ENCODE assay signal across 9 cellular contexts in genomic region chr4:98113005-98113404, GRCh38. TPM values are rescaled to one million over a fixed set of nuclear protein-coding genes. Genes with fewer than 3 reads are reported as not detected.
DNase-seq lines count a peak whose midpoint lies in the region; ATAC-seq, FAIRE-seq and TF ChIP-seq lines count a peak whose summit lies in the region.
"Had no signal": no experiment of that assay in that cellular context is flagged by ENCODE, and none has a peak within 500 bp of the region (broad histone marks: within the 10 kb centered on the region; RNA-seq: fewer than 3 reads in every experiment).

No MANE protein-coding gene starts in this region.

- 3% methylated on average over 3 of the region's 3 CpGs for WGBS in GM12878 (ENCODE audit: insufficient coverage, insufficient replicate concordance, low lambda C conversion rate, missing lambda C conversion rate)

- no peak overlapping the region for H3K4me3 ChIP-seq in MM.1S (ENCODE audit: low read length)
- no peak overlapping the region for H3K4me3 ChIP-seq in GM12878

- H2AFZ ChIP-seq in MM.1S (ENCODE audit: low read length) = no peak overlapping the region
- no peak overlapping the region for H2AFZ ChIP-seq in GM12878 (ENCODE audit: control insufficient read depth, low read depth, low read length)

- no TSS peak for BruUV-seq in GM12878 (replicated peaks; lab: Mats Ljungman, UMichigan)

- SMC1A ChIA-PET in GM12878 (lab: Charles Lee; ENCODE audit: uncharacterized antibody, unreplicated experiment) = interaction anchor here (0.8 to 1.1 kb wide), 3 partner anchors 618 to 1294 kb away, joined by 3 to 4 read pairs (median 3); no protein-coding TSS in a partner anchor

- no peaks in the 10 kb centered on the region for H3K36me3 ChIP-seq in MM.1S (replicated peaks; ENCODE audit: insufficient read depth, low read length)
- H3K36me3 ChIP-seq in GM12878 (ENCODE audit: control insufficient read depth in 2 of 2, insufficient read depth in 2 of 2, low read length in 1 of 2) = no peaks in the 10 kb centered on the region

- H3K27me3 ChIP-seq in MM.1S (replicated peaks; ENCODE audit: insufficient read depth, low read length) (no peaks in the 10 kb centered on the region), GM12878 (replicated peaks in 1 of 2; ENCODE audit: control insufficient read depth in 2 of 2, insufficient read depth in 2 of 2, low read length in 1 of 2) (no peaks in the 10 kb centered on the region)

- no peak overlapping the region for H3K4me3 Mint-ChIP-seq in T-helper 2 cell treated with Interferon-gamma antibody and Interleukin-4, amounts not matched to agents 5 μg/mL and 100 μg/mL, for 36 hours
- H3K4me3 Mint-ChIP-seq: activated naive CD8-positive, alpha-beta T cell treated with anti-CD3 and anti-CD28 coated beads, Interleukin-2, amount 50 U/mL, for 24 hours had no signal

- H4K20me1 ChIP-seq in MM.1S (ENCODE audit: insufficient read depth, low read length) (no peaks in the 10 kb centered on the region), GM12878 (ENCODE audit: control insufficient read depth, insufficient read depth) (no peaks in the 10 kb centered on the region)

- no peaks in the 10 kb centered on the region for H3K36me3 Mint-ChIP-seq in T-helper 2 cell treated with Interferon-gamma antibody and Interleukin-4, amounts not matched to agents 5 μg/mL and 100 μg/mL, for 36 hours (ENCODE audit: low read depth)

- TF ChIP-seq CTCF in MM.1S (IDR thresholded peaks at IDR 0.05; ENCODE audit: low read length) (no peak), GM12878 (IDR thresholded peaks at IDR 0.05 in 2 of 3, conservative IDR thresholded peaks at IDR 0.05 in 1 of 3; ENCODE audit: control insufficient read depth in 2 of 3, extremely low read depth in 1 of 3, insufficient read depth in 1 of 3, low read depth in 3 of 3, low read length in 3 of 3) (peak in 2 of 3 experiments; percentile 7 to 32; a peak in 1 of 6 replicates)

- H3K4me2 ChIP-seq in MM.1S (ENCODE audit: low read depth, low read length) = no peak overlapping the region
- H3K4me2 ChIP-seq in GM12878 (ENCODE audit: control insufficient read depth, insufficient read depth) = no peak overlapping the region

- CTCF ChIA-PET in GM12878 (lab: Yijun Ruan, JAX) = interaction anchor here (0.8 to 1.4 kb wide), 5 partner anchors 8 to 1350 kb away, joined by 3 to 6 read pairs (median 3); no protein-coding TSS in a partner anchor

- H3K4me1 ChIP-seq in MM.1S (ENCODE audit: low read length) = no peaks in the 10 kb centered on the region
- no peaks in the 10 kb centered on the region for H3K4me1 ChIP-seq in GM12878 (ENCODE audit: control insufficient read depth, insufficient read depth, low read length)

- in situ Hi-C loops in GM12878 (cut with MboI) = no loop called here

- no peaks in the 10 kb centered on the region for H3K4me1 Mint-ChIP-seq in T-helper 2 cell treated with Interferon-gamma antibody and Interleukin-4, amounts not matched to agents 5 μg/mL and 100 μg/mL, for 36 hours (ENCODE audit: low read depth)
- H3K4me1 Mint-ChIP-seq: activated naive CD8-positive, alpha-beta T cell treated with anti-CD3 and anti-CD28 coated beads, Interleukin-2, amount 50 U/mL, for 24 hours had no signal

- no peaks in the 10 kb centered on the region for H3K9me2 ChIP-seq in MM.1S (replicated peaks; ENCODE audit: insufficient read depth, low read length)

- no peaks in the 10 kb centered on the region for H3F3A ChIP-seq in MM.1S (ENCODE audit: insufficient read depth, low read length)

- H3K79me2 ChIP-seq in MM.1S (ENCODE audit: low read length) (no peaks in the 10 kb centered on the region), GM12878 (ENCODE audit: control insufficient read depth, insufficient read depth, low read length) (no peaks in the 10 kb centered on the region)

- TF ChIP-seq EP300 in GM12878 (IDR thresholded peaks at IDR 0.05; ENCODE audit: borderline replicate concordance in 1 of 2, control insufficient read depth in 1 of 2, low read depth in 2 of 2, low read length in 2 of 2) = no peak

- H3K27me3 Mint-ChIP-seq in T-helper 2 cell treated with Interferon-gamma antibody and Interleukin-4, amounts not matched to agents 5 μg/mL and 100 μg/mL, for 36 hours (ENCODE audit: low read depth) = peaks cover 11% of the 10 kb centered on the region
- H3K27me3 Mint-ChIP-seq: activated naive CD8-positive, alpha-beta T cell treated with anti-CD3 and anti-CD28 coated beads, Interleukin-2, amount 50 U/mL, for 24 hours had no signal

- no peak overlapping the region for H3K27ac Mint-ChIP-seq in T-helper 2 cell treated with Interferon-gamma antibody and Interleukin-4, amounts not matched to agents 5 μg/mL and 100 μg/mL, for 36 hours
- H3K27ac Mint-ChIP-seq: activated naive CD8-positive, alpha-beta T cell treated with anti-CD3 and anti-CD28 coated beads, Interleukin-2, amount 50 U/mL, for 24 hours had no signal

- H3K27ac ChIP-seq in MM.1S (ENCODE audit: low read length) (no peak overlapping the region), GM12878 (ENCODE audit: control insufficient read depth, insufficient read depth) (no peak overlapping the region)

- ATAC-seq in GM12878 (peak; percentile 51; the same call in 2 of the 3 replicates), GM19463 (IDR thresholded peaks at IDR 0.05; ENCODE audit: unreplicated experiment) (no peak)
- ATAC-seq: activated naive CD8-positive, alpha-beta T cell treated with anti-CD3 and anti-CD28 coated beads, Interleukin-2, amount 50 U/mL, for 24 hours had no signal

- intact Hi-C loops in GM12878 (cut with micrococcal nuclease; ENCODE audit: unreplicated experiment) = no loop called here

- RAD21 ChIA-PET in GM12878 (lab: Charles Lee; ENCODE audit: unreplicated experiment) = interaction anchor here (0.7 to 1.1 kb wide), 3 partner anchors 619 to 1290 kb away, joined by 3 read pairs; no protein-coding TSS in a partner anchor

- peak; percentile 56 for TF ChIP-seq RAD21 in GM12878 (IDR thresholded peaks at IDR 0.05; ENCODE audit: insufficient read depth, low read depth, low read length)

- TF ChIP-seq POLR2A in GM12878 (IDR thresholded peaks at IDR 0.05; ENCODE audit: low read depth, low read length) = no peak

- peaks cover 5% of the 10 kb centered on the region for H3K9me3 Mint-ChIP-seq in T-helper 2 cell treated with Interferon-gamma antibody and Interleukin-4, amounts not matched to agents 5 μg/mL and 100 μg/mL, for 36 hours

- no peak overlapping the region for H3K9ac ChIP-seq in MM.1S (ENCODE audit: low read length)
- H3K9ac ChIP-seq in GM12878 (ENCODE audit: control insufficient read depth, insufficient read depth, low read length) = no peak overlapping the region

- POLR2A ChIA-PET in GM12878 (lab: Charles Lee) = interaction anchor here (0.6 kb wide), 1 partner anchor 797 kb away, joined by 4 read pairs; no protein-coding TSS in a partner anchor

- DNase-seq in DMS53 treated with DMSO at 0.1 percent for 48 hours (lab: John Stamatoyannopoulos, UW; ENCODE audit: unreplicated experiment) (peak; percentile 22), MM.1S (peak; percentile 14), GM12878 (ENCODE audit: low read depth, low spot score) (no peak), myocyte (ENCODE audit: low read depth) (peak; percentile 61), mesenteric fat pad (ENCODE audit: low spot score) (no peak)
- no peak for DNase-seq in activated naive CD4-positive, alpha-beta T cell (lab: John Stamatoyannopoulos, UW)
- no peak for DNase-seq in T-helper 2 cell treated with Interferon-gamma antibody and Interleukin-4, amounts not matched to agents 5 μg/mL and 100 μg/mL, for 36 hours (ENCODE audit: low spot score)
- DNase-seq: activated naive CD8-positive, alpha-beta T cell treated with anti-CD3 and anti-CD28 coated beads, Interleukin-2, amount 50 U/mL, for 24 hours had no signal

- no peaks in the 10 kb centered on the region for H3K9me3 ChIP-seq in MM.1S (replicated peaks; ENCODE audit: insufficient read depth, low read length)
- no peaks in the 10 kb centered on the region; the same call in 2 of the 3 replicates for H3K9me3 ChIP-seq in GM12878 (replicated peaks; ENCODE audit: control insufficient read depth, insufficient read depth, low read length)

- no peak for FAIRE-seq in GM12878 (lab: Jason Lieb, UNC)

TF ChIP-seq in GM12878, 131 proteins besides CTCF, POLR2A, EP300 and RAD21:
- TF ChIP-seq SMC3 (IDR thresholded peaks at IDR 0.05; ENCODE audit: borderline replicate concordance, low read length) = peak; percentile 22; the same call in 1 of the 2 replicates
- TF ChIP-seq, protein P1, sequence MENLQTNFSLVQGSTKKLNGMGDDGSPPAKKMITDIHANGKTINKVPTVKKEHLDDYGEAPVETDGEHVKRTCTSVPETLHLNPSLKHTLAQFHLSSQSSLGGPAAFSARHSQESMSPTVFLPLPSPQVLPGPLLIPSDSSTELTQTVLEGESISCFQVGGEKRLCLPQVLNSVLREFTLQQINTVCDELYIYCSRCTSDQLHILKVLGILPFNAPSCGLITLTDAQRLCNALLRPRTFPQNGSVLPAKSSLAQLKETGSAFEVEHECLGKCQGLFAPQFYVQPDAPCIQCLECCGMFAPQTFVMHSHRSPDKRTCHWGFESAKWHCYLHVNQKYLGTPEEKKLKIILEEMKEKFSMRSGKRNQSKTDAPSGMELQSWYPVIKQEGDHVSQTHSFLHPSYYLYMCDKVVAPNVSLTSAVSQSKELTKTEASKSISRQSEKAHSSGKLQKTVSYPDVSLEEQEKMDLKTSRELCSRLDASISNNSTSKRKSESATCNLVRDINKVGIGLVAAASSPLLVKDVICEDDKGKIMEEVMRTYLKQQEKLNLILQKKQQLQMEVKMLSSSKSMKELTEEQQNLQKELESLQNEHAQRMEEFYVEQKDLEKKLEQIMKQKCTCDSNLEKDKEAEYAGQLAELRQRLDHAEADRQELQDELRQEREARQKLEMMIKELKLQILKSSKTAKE (IDR thresholded peaks at IDR 0.05; ENCODE audit: low read depth, poor library complexity, severe bottlenecking) = no peak

RNA-seq across cellular contexts. Expression of gene STPG2, which starts 30.3 kb away (rescaled TPM):
- total RNA-seq in GM12878 (2013; cell fraction: nucleolus; rRNA removed) = 0.69 and 0.77 TPM in 2 replicates
- 0.33 TPM in 1 of 2 replicates, not detected in the other for total RNA-seq in GM12878 (2014; rRNA removed)
- total RNA-seq in GM12878 (2014; rRNA removed; fragmentation: Illumina TruSeq; extraction: Trizol) = not detected in 2 replicates
- 0.13 TPM in 1 of 2 replicates, not detected in the other for total RNA-seq in GM12878 (2021)
- not detected for polyA plus RNA-seq in GM12878 (2011; ENCODE audit: low read depth)
- polyA plus RNA-seq in GM12878 (2011; rRNA removed) = 0.12 TPM in 1 of 2 replicates, not detected in the other
- not detected in 2 replicates for polyA plus RNA-seq in GM12878 (2011; cell fraction: cytosol; rRNA removed)
- polyA plus RNA-seq in GM12878 (2011; cell fraction: nucleus; rRNA removed) = 0.16 and 0.18 TPM in 2 replicates
- 0.06 TPM in 1 of 2 replicates, not detected in the other for polyA plus RNA-seq in GM12878 (2012)
- not detected in 2 replicates for polyA plus RNA-seq in GM12878 (2014; fragmentation: Illumina TruSeq; extraction: Trizol)
- polyA plus RNA-seq in GM12878 (2014; fragmentation: Nextera tagmentation; extraction: Ambion mirVana) = not detected
- not detected in 2 replicates for polyA plus RNA-seq in GM12878 (2014; rRNA removed)
- under 1 TPM in 1 of 2 experiments, not detected in 1; 0.24 TPM for polyA plus RNA-seq in GM12878 (2016; fragmentation: Nextera tagmentation; extraction: Ambion mirVana)
- 0.46 and 0.59 TPM in 2 replicates for polyA minus RNA-seq in GM12878 (2011; rRNA and poly(A)+ RNA removed)
- polyA minus RNA-seq in GM12878 (2011; cell fraction: cytosol; rRNA and poly(A)+ RNA removed) = not detected in 2 replicates
- 0.48 and 0.73 TPM in 2 replicates for polyA minus RNA-seq in GM12878 (2011; cell fraction: nucleus; rRNA and poly(A)+ RNA removed)
- total RNA-seq in myocyte = not detected in 2 replicates
- not detected for polyA plus RNA-seq in myocyte (2012)
- total RNA-seq in mesenteric fat pad = 0.19 TPM

Comparison
In these comparisons a context has a peak if more than half of its experiments do, and no peak if none do; other contexts are left out.
1. DNase-seq: peak in DMS53 treated with DMSO at 0.1 percent for 48 hours (single experiment), MM.1S (single experiment) and myocyte (single experiment); none in GM12878 (single experiment), mesenteric fat pad (single experiment), activated naive CD4-positive, alpha-beta T cell (0 of 4) and T-helper 2 cell treated with Interferon-gamma antibody and Interleukin-4, amounts not matched to agents 5 μg/mL and 100 μg/mL, for 36 hours (single experiment).